1 cellular context compared by ENCODE assay signal in the genomic region with DNA sequence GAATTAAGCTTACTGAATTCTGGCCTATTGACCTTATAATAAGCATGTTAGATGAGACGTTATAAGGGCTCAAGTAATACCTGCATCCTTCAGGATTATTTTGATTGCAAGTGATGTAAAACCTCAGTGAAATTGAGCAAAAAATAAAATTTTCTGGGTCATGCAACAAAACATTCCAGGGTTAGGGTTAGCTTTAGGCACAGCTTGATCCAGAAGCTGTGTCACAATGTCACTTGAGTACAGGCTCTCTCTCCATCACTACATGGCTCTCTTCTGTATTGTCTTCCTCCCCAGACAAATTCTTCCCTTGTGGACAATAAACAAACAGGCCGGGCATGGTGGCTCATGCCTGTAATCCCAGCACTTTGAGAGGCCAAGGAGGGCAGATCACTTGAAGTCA.
TF ChIP-seq lines count a peak whose summit lies in the region.

No MANE protein-coding gene starts in this region.

TF ChIP-seq in HepG2, 621 proteins besides CTCF, POLR2A, EP300 and RAD21:
- TF ChIP-seq ZNF329 (CRISPR knock-in tag; IDR thresholded peaks at IDR 0.05; ENCODE audit: low read depth) (peak; percentile 95), MIXL1 (CRISPR knock-in tag; IDR thresholded peaks at IDR 0.05) (no peak)
